ENCODE assay signal across 9 cellular contexts in genomic region chr1:185720633-185721272, GRCh38. TPM values are rescaled to one million over a fixed set of nuclear protein-coding genes. Genes with fewer than 3 reads are reported as not detected.
A peak's percentile ranks its signal among the peaks of the same experiment; 100 is the strongest.
DNase-seq lines count a peak whose midpoint lies in the region; ATAC-seq and TF ChIP-seq lines count a peak whose summit lies in the region.
"Had no signal": no experiment of that assay in that cellular context is flagged by ENCODE, and none has a peak within 500 bp of the region (broad histone marks: within the 10 kb centered on the region; RNA-seq: fewer than 3 reads in every experiment).

No MANE protein-coding gene starts in this region.

- no peak overlapping the region for H3K4me3 Mint-ChIP-seq in activated T-cell treated with anti-CD3 and anti-CD28 coated beads, Interleukin-2, amount 50 U/mL, for 72 hours
- H3K4me3 Mint-ChIP-seq in activated naive CD4-positive, alpha-beta T cell treated with anti-CD3 and anti-CD28 coated beads for 36 hours = no peak overlapping the region
- H3K4me3 Mint-ChIP-seq: memory B cell had no signal

- CTCF ChIA-PET in mammary epithelial cell (lab: Charles Lee; ENCODE audit: low non-redundant PET) = interaction anchor here (0.5 to 0.7 kb wide), 7 partner anchors 42 to 1255 kb away, joined by 3 to 8 read pairs (median 5); no protein-coding TSS in a partner anchor
- CTCF ChIA-PET in activated naive CD4-positive, alpha-beta T cell treated with anti-CD3 and anti-CD28 coated beads for 36 hours (lab: Charles Lee) = interaction anchor here (0.6 to 1.9 kb wide), 10 partner anchors 9 to 493 kb away, joined by 3 to 9 read pairs (median 3); partner anchors contain the start of gene HMCN1

- peak; percentile 52 for TF ChIP-seq CTCF in DND-41 (IDR thresholded peaks at IDR 0.05; ENCODE audit: borderline replicate concordance, extremely low read depth, low read length, poor library complexity, severe bottlenecking)
- TF ChIP-seq CTCF in mammary epithelial cell (conservative IDR thresholded peaks at IDR 0.05 in 1 of 2, IDR thresholded peaks at IDR 0.05 in 1 of 2; ENCODE audit: extremely low read depth in 1 of 2, insufficient read depth in 1 of 2, low read depth in 1 of 2, low read length in 2 of 2) = peak; percentile 63 to 65

- H3K79me2 ChIP-seq in DND-41 (ENCODE audit: insufficient read depth, low read length) (no peaks in the 10 kb centered on the region), mammary epithelial cell (ENCODE audit: insufficient read depth, low read length) (no peaks in the 10 kb centered on the region)

- H3K4me2 ChIP-seq in DND-41 (ENCODE audit: insufficient read depth, low read length) (no peak overlapping the region), mammary epithelial cell (ENCODE audit: insufficient read depth, low read depth, low read length) (no peak overlapping the region)

- H3K36me3 ChIP-seq in DND-41 (ENCODE audit: insufficient read depth, low read length) (no peaks in the 10 kb centered on the region), mammary epithelial cell (ENCODE audit: insufficient read depth, low read length) (no peaks in the 10 kb centered on the region)

- WGBS in mammary epithelial cell (ENCODE audit: low coverage, missing lambda C conversion rate) = 3% methylated on average over 2 of the region's 2 CpGs

- H3K4me3 ChIP-seq in DND-41 (ENCODE audit: low read depth in 1 of 2, low read length in 2 of 2) (no peak overlapping the region), mammary epithelial cell (replicated peaks in 1 of 3; ENCODE audit: insufficient read depth in 1 of 3, low read depth in 2 of 3, low read length in 3 of 3) (no peak overlapping the region)

- H3K9me3 ChIP-seq in DND-41 (ENCODE audit: insufficient read depth, low read length, severe bottlenecking) (no peaks in the 10 kb centered on the region), mammary epithelial cell (replicated peaks; ENCODE audit: insufficient read depth, low read length) (no peaks in the 10 kb centered on the region)

- H3K36me3 Mint-ChIP-seq in activated T-cell treated with anti-CD3 and anti-CD28 coated beads, Interleukin-2, amount 50 U/mL, for 72 hours (ENCODE audit: insufficient read depth in 2 of 2) = no peaks in the 10 kb centered on the region
- no peaks in the 10 kb centered on the region for H3K36me3 Mint-ChIP-seq in activated naive CD4-positive, alpha-beta T cell treated with anti-CD3 and anti-CD28 coated beads for 36 hours (ENCODE audit: low read depth)
- H3K36me3 Mint-ChIP-seq: memory B cell had no signal

- ATAC-seq in DND-41 (ENCODE audit: insufficient read depth, low read depth) (no peak), HG03460 (IDR thresholded peaks at IDR 0.05; ENCODE audit: unreplicated experiment) (no peak)
- no peak for ATAC-seq in activated T-cell treated with anti-CD3 and anti-CD28 coated beads, Interleukin-2, amount 50 U/mL, for 72 hours (replicated peaks in 1 of 2)

- H3K4me1 Mint-ChIP-seq in activated T-cell treated with anti-CD3 and anti-CD28 coated beads, Interleukin-2, amount 50 U/mL, for 72 hours (ENCODE audit: low read depth) = no peaks in the 10 kb centered on the region
- no peaks in the 10 kb centered on the region for H3K4me1 Mint-ChIP-seq in activated naive CD4-positive, alpha-beta T cell treated with anti-CD3 and anti-CD28 coated beads for 36 hours (ENCODE audit: low read depth)
- H3K4me1 Mint-ChIP-seq: memory B cell had no signal

- DNase-seq in DND-41 (no peak), NAMALWA (ENCODE audit: low spot score) (peak; percentile 51), mammary epithelial cell (peak; percentile 28), lung microvascular endothelial cell (ENCODE audit: low read depth in 2 of 2) (peak; percentile 51 to 82), SHP77 (lab: John Stamatoyannopoulos, UW) (no peak)
- no peak for DNase-seq in activated T-cell treated with anti-CD3 and anti-CD28 coated beads, Interleukin-2, amount 50 U/mL, for 72 hours
- no peak for DNase-seq in activated naive CD4-positive, alpha-beta T cell treated with anti-CD3 and anti-CD28 coated beads for 36 hours

- peaks cover 7% of the 10 kb centered on the region for H3K27me3 Mint-ChIP-seq in activated T-cell treated with anti-CD3 and anti-CD28 coated beads, Interleukin-2, amount 50 U/mL, for 72 hours (ENCODE audit: low read depth)
- peaks cover 8% of the 10 kb centered on the region for H3K27me3 Mint-ChIP-seq in activated naive CD4-positive, alpha-beta T cell treated with anti-CD3 and anti-CD28 coated beads for 36 hours (ENCODE audit: low read depth)

- H3K9me3 Mint-ChIP-seq in activated T-cell treated with anti-CD3 and anti-CD28 coated beads, Interleukin-2, amount 50 U/mL, for 72 hours = no peaks in the 10 kb centered on the region
- H3K9me3 Mint-ChIP-seq in activated naive CD4-positive, alpha-beta T cell treated with anti-CD3 and anti-CD28 coated beads for 36 hours = no peaks in the 10 kb centered on the region
- H3K9me3 Mint-ChIP-seq: memory B cell had no signal

- H4K20me1 ChIP-seq in DND-41 (ENCODE audit: insufficient read depth, low read length) (no peaks in the 10 kb centered on the region), mammary epithelial cell (ENCODE audit: insufficient read depth, low read length) (no peaks in the 10 kb centered on the region)

- H3K9ac ChIP-seq in DND-41 (ENCODE audit: low read depth, low read length) = no peak overlapping the region
- no peak overlapping the region for H3K9ac ChIP-seq in mammary epithelial cell (ENCODE audit: insufficient read depth, low read length)

- in situ Hi-C loops in mammary epithelial cell (cut with MboI; ENCODE audit: low sequenced_read_pairs in 2 of 2) = loop anchor here in 1 of 2 donors (25.0 kb wide), 1 partner anchor 492 kb away; no protein-coding TSS in a partner anchor

- no peak overlapping the region for H3K27ac Mint-ChIP-seq in activated T-cell treated with anti-CD3 and anti-CD28 coated beads, Interleukin-2, amount 50 U/mL, for 72 hours
- H3K27ac Mint-ChIP-seq in activated naive CD4-positive, alpha-beta T cell treated with anti-CD3 and anti-CD28 coated beads for 36 hours = no peak overlapping the region
- H3K27ac Mint-ChIP-seq: memory B cell had no signal

- H3K4me1 ChIP-seq in DND-41 (ENCODE audit: insufficient read depth, low read length) = no peaks in the 10 kb centered on the region
- peaks cover 24% of the 10 kb centered on the region for H3K4me1 ChIP-seq in mammary epithelial cell (ENCODE audit: insufficient read depth, low read length)

- BruUV-seq in mammary epithelial cell (replicated peaks; lab: Mats Ljungman, UMichigan) = no TSS peak

- intact Hi-C loops in mammary epithelial cell (cut with micrococcal nuclease) = loop anchor here (1.0 kb wide), 1 partner anchor 492 kb away; no protein-coding TSS in a partner anchor
- intact Hi-C loops in activated naive CD4-positive, alpha-beta T cell treated with anti-CD3 and anti-CD28 coated beads for 36 hours (cut with micrococcal nuclease) = loop anchor here (1.0 to 10.0 kb wide), 3 partner anchors 92 to 604 kb away; no protein-coding TSS in a partner anchor

- H2AFZ ChIP-seq in DND-41 (ENCODE audit: low read depth, low read length) (no peak overlapping the region), mammary epithelial cell (ENCODE audit: low read depth, low read length) (no peak overlapping the region)

- dilution Hi-C loops in mammary epithelial cell (cut with HindIII; ENCODE audit: low sequenced_read_pairs) = no loop called here

- H3K27ac ChIP-seq in DND-41 (ENCODE audit: low read length) (no peak overlapping the region), mammary epithelial cell (ENCODE audit: insufficient read depth, low read depth, low read length) (peak overlapping the region; percentile 86)

- H3K27me3 ChIP-seq in DND-41 (ENCODE audit: insufficient read depth, low read length, poor library complexity) (no peaks in the 10 kb centered on the region), mammary epithelial cell (ENCODE audit: insufficient read depth, low read length) (no peaks in the 10 kb centered on the region)

RNA-seq across cellular contexts. Expression of gene HMCN1, which starts 13.4 kb away (rescaled TPM):
- total RNA-seq in mammary epithelial cell (10 to 100 TPM in 1 of 2 donors, 1 to 10 TPM in 1; 6.4 to 60.2 TPM), lung microvascular endothelial cell (4.4 and 13.3 TPM in 2 replicates)
- 7.1 TPM for polyA plus RNA-seq in mammary epithelial cell
- 14.1 TPM for polyA minus RNA-seq in mammary epithelial cell
- under 1 TPM; 0.05 to 0.12 TPM for total RNA-seq in activated T-cell treated with anti-CD3 and anti-CD28 coated beads, Interleukin-2, amount 50 U/mL, for 72 hours
- total RNA-seq in activated naive CD4-positive, alpha-beta T cell treated with anti-CD3 and anti-CD28 coated beads for 36 hours = under 1 TPM in 1 of 2 experiments, not detected in 1; 0.12 TPM

Comparison
In these comparisons a context has a peak if more than half of its experiments do, and no peak if none do; other contexts are left out.
1. DNase-seq: peak in NAMALWA (single experiment), mammary epithelial cell (single experiment) and lung microvascular endothelial cell (2 of 2); none in DND-41 (single experiment), activated T-cell treated with anti-CD3 and anti-CD28 coated beads, Interleukin-2, amount 50 U/mL, for 72 hours (0 of 2), activated naive CD4-positive, alpha-beta T cell treated with anti-CD3 and anti-CD28 coated beads for 36 hours (single experiment) and SHP77 (0 of 2).